In the genomic region with DNA sequence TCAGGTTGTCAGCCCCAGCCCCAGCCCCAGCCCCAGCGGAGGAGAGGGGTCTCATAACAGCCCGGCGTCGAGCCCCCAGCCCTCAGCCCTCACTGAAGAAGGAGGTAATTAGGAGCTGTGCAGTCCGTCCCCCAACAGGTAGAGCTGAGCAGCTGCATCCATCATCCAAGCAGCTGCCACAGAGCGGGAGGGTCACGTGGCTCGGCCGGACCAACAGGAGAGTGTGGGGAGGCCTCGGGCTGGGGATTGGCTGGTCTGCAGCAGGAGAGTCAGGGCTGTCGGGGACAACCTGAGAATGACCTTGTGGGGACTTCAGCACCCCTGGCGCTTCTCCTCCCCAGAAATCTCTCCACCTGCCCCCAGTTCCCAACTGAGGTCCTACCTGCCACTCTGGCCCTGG, we compare ENCODE assay signal across 1 cellular context.
A peak's percentile ranks its signal among the peaks of the same experiment; 100 is the strongest.
TF ChIP-seq lines count a peak whose summit lies in the region.

No MANE protein-coding gene starts in this region.

TF ChIP-seq in GM12878, 131 proteins besides CTCF, POLR2A, EP300 and RAD21 (continued from another document):
- peak; percentile 94 for TF ChIP-seq USF1 (IDR thresholded peaks at IDR 0.05; ENCODE audit: borderline replicate concordance, extremely low read length, insufficient read depth, low read depth, low read length)
- TF ChIP-seq, protein P1, sequence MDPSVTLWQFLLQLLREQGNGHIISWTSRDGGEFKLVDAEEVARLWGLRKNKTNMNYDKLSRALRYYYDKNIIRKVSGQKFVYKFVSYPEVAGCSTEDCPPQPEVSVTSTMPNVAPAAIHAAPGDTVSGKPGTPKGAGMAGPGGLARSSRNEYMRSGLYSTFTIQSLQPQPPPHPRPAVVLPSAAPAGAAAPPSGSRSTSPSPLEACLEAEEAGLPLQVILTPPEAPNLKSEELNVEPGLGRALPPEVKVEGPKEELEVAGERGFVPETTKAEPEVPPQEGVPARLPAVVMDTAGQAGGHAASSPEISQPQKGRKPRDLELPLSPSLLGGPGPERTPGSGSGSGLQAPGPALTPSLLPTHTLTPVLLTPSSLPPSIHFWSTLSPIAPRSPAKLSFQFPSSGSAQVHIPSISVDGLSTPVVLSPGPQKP (IDR thresholded peaks at IDR 0.05; ENCODE audit: low read depth, low read length): no peak
- no peak for TF ChIP-seq CUX1 (IDR thresholded peaks at IDR 0.05; ENCODE audit: insufficient replicate concordance, low read depth, low read length)
- no peak for TF ChIP-seq SPI1 (IDR thresholded peaks at IDR 0.05; ENCODE audit: borderline replicate concordance, insufficient read depth, low read depth, low read length)
- no peak for TF ChIP-seq NFIC (IDR thresholded peaks at IDR 0.05; ENCODE audit: low read depth, low read length)
- TF ChIP-seq PKNOX1 (IDR thresholded peaks at IDR 0.05): peak; percentile 42
- no peak for TF ChIP-seq SREBF2 (IDR thresholded peaks at IDR 0.05; ENCODE audit: low read length)
- no peak for TF ChIP-seq CBFB (IDR thresholded peaks at IDR 0.05; ENCODE audit: low read depth)
- no peak for TF ChIP-seq ZSCAN29 (IDR thresholded peaks at IDR 0.05)
- TF ChIP-seq TCF12 (IDR thresholded peaks at IDR 0.05; ENCODE audit: low read depth, low read length): 0 out of 2 replicates have a peak, but pooled peaks have one; percentile 37
- TF ChIP-seq USF2 (IDR thresholded peaks at IDR 0.05; ENCODE audit: borderline replicate concordance, low read depth, low read length): peak; percentile 50
- no peak for TF ChIP-seq CHD2 (IDR thresholded peaks at IDR 0.05; ENCODE audit: borderline replicate concordance, low read depth, low read length)
- TF ChIP-seq SIX5 (IDR thresholded peaks at IDR 0.05; ENCODE audit: low read depth, low read length, severe bottlenecking): no peak
- no peak for TF ChIP-seq GABPA (IDR thresholded peaks at IDR 0.05; ENCODE audit: low read depth)
- no peak for TF ChIP-seq ZBTB11 (CRISPR knock-in tag; IDR thresholded peaks at IDR 0.05)
